18 cellular contexts compared by ENCODE assay signal in genomic region chr10:103441206-103441605, GRCh38. TPM values are rescaled to one million over a fixed set of nuclear protein-coding genes. Genes with fewer than 3 reads are reported as not detected.
DNase-seq lines count a peak whose midpoint lies in the region; ATAC-seq and TF ChIP-seq lines count a peak whose summit lies in the region.
"Had no signal": no experiment of that assay in that cellular context is flagged by ENCODE, and none has a peak within 500 bp of the region (broad histone marks: within the 10 kb centered on the region; RNA-seq: fewer than 3 reads in every experiment).

No MANE protein-coding gene starts in this region.

- no peak overlapping the region for H4K5ac ChIP-seq in IMR-90 (ENCODE audit: low read depth, low read length)
- no peak overlapping the region for H4K5ac ChIP-seq in mesendoderm (ENCODE audit: low read length)

- no peaks in the 10 kb centered on the region for H3K9me3 Mint-ChIP-seq in chondrocyte (ENCODE audit: low read depth)
- H3K9me3 Mint-ChIP-seq: CD8-positive, alpha-beta memory T cell had no signal

- H2AFZ ChIP-seq in IMR-90 (replicated peaks; ENCODE audit: low read length, poor library complexity): no peak overlapping the region
- H2AFZ ChIP-seq in osteoblast (ENCODE audit: low read length): no peak overlapping the region

- H3K9me3 ChIP-seq in IMR-90 (ENCODE audit: control insufficient read depth, insufficient read depth, low read length) (no peaks in the 10 kb centered on the region), osteoblast (ENCODE audit: low read depth, low read length) (no peaks in the 10 kb centered on the region)
- H3K9me3 ChIP-seq: BE2C, Peyer's patch had no signal

- H3K9me1 ChIP-seq in IMR-90 (ENCODE audit: insufficient read depth, low read length): no peaks in the 10 kb centered on the region; the same call in 1 of the 2 replicates

- H4K20me1 ChIP-seq in IMR-90 (ENCODE audit: insufficient read depth, low read length): 0 out of 2 replicates have a peak, but pooled peaks cover 4% of the 10 kb centered on the region
- H4K20me1 ChIP-seq in osteoblast (ENCODE audit: insufficient read depth, low read length): peaks cover 37% of the 10 kb centered on the region

- no peak overlapping the region for H2AK9ac ChIP-seq in IMR-90 (replicated peaks; ENCODE audit: low read depth, low read length, poor library complexity)

- dilution Hi-C loops in IMR-90 (cut with HindIII; ENCODE audit: low sequenced_read_pairs, unreplicated experiment): no loop called here

- H3K27ac ChIP-seq in IMR-90 (ENCODE audit: insufficient read depth, low read length) (no peak overlapping the region), osteoblast (ENCODE audit: low read depth, low read length) (peak overlapping the region; percentile 84), mesendoderm (ENCODE audit: low read depth, low read length) (no peak overlapping the region)
- H3K27ac ChIP-seq: KMS-11, Peyer's patch had no signal

- TF ChIP-seq RAD21 in IMR-90 (IDR thresholded peaks at IDR 0.05; ENCODE audit: low read length): no peak

- POLR2A ChIA-PET in IMR-90 (lab: Charles Lee; ENCODE audit: unreplicated experiment): no interaction called here

- no TSS peak for BruUV-seq in IMR-90 (replicated peaks; lab: Mats Ljungman, UMichigan)

- H4K8ac ChIP-seq in IMR-90 (ENCODE audit: low read depth in 2 of 2, low read length in 2 of 2) (no peak overlapping the region), mesendoderm (ENCODE audit: low read depth, low read length) (no peak overlapping the region)

- H3K79me2 ChIP-seq in osteoblast (ENCODE audit: insufficient read depth, low read length): peaks cover 8% of the 10 kb centered on the region
- no peaks in the 10 kb centered on the region for H3K79me2 ChIP-seq in mesendoderm (ENCODE audit: control insufficient read depth, insufficient read depth, low read length)

- no peak overlapping the region for H3K4me3 Mint-ChIP-seq in chondrocyte (ENCODE audit: unreplicated experiment)
- H3K4me3 Mint-ChIP-seq: CD8-positive, alpha-beta memory T cell had no signal

- H3K36me3 ChIP-seq in IMR-90 (ENCODE audit: control insufficient read depth, insufficient read depth, low read length): peaks cover 78% of the 10 kb centered on the region
- peaks cover 83% of the 10 kb centered on the region for H3K36me3 ChIP-seq in osteoblast (ENCODE audit: insufficient read depth, low read length)
- peaks cover 41% of the 10 kb centered on the region for H3K36me3 ChIP-seq in mesendoderm (ENCODE audit: control insufficient read depth, insufficient read depth, low read length)

- H3K4me1 ChIP-seq in IMR-90 (ENCODE audit: control insufficient read depth, insufficient read depth, low read length) (no peaks in the 10 kb centered on the region; the same call in 1 of the 2 replicates), osteoblast (ENCODE audit: insufficient read depth, low read length) (peaks cover 23% of the 10 kb centered on the region), mesendoderm (ENCODE audit: control insufficient read depth, low read depth, low read length) (no peaks in the 10 kb centered on the region)

- H3K27ac Mint-ChIP-seq in chondrocyte (ENCODE audit: unreplicated experiment): peak overlapping the region; percentile 41

- in situ Hi-C loops in IMR-90 (cut with MboI; ENCODE audit: low sequenced_read_pairs): no loop called here

- TF ChIP-seq CTCF in IMR-90 (conservative IDR thresholded peaks at IDR 0.05; ENCODE audit: low read depth, low read length) (no peak), chondrocyte (IDR thresholded peaks at IDR 0.05) (no peak), osteoblast (IDR thresholded peaks at IDR 0.05; ENCODE audit: extremely low read depth, low read depth, low read length) (no peak)

- CTCF ChIA-PET in IMR-90 (lab: Yijun Ruan, JAX): no interaction called here

- peaks cover 31% of the 10 kb centered on the region for H3K4me1 Mint-ChIP-seq in chondrocyte (ENCODE audit: low read depth)

- H3K56ac ChIP-seq in IMR-90 (ENCODE audit: extremely low read depth, insufficient read depth, low read length) (no peak overlapping the region), mesendoderm (ENCODE audit: low read length) (no peak overlapping the region)

- no peak overlapping the region for H2BK120ac ChIP-seq in IMR-90 (ENCODE audit: low read depth, low read length)
- H2BK120ac ChIP-seq in mesendoderm (ENCODE audit: low read depth, low read length): no peak overlapping the region

- H2BK5ac ChIP-seq in IMR-90 (ENCODE audit: low read depth, low read length, poor library complexity, severe bottlenecking): no peak overlapping the region
- H2BK5ac ChIP-seq in mesendoderm (ENCODE audit: low read length): no peak overlapping the region

- H3K27me3 ChIP-seq in IMR-90 (ENCODE audit: control insufficient read depth, insufficient read depth, low read length) (no peaks in the 10 kb centered on the region), osteoblast (ENCODE audit: insufficient read depth, low read length) (no peaks in the 10 kb centered on the region), mesendoderm (ENCODE audit: insufficient read depth, low read length, poor library complexity) (no peaks in the 10 kb centered on the region)
- H3K27me3 ChIP-seq: BE2C, Peyer's patch had no signal

- intact Hi-C loops in IMR-90 (cut with micrococcal nuclease): no loop called here

- H2BK20ac ChIP-seq in IMR-90 (ENCODE audit: low read depth, low read length): no peak overlapping the region

- H3K4ac ChIP-seq in IMR-90 (ENCODE audit: low read depth, low read length): no peak overlapping the region
- H3K4ac ChIP-seq in mesendoderm (ENCODE audit: low read depth, low read length): no peak overlapping the region

- H3K79me1 ChIP-seq in IMR-90 (ENCODE audit: low read depth in 1 of 2, low read length in 2 of 2) (no peaks in the 10 kb centered on the region; a peak in 1 of 4 replicates), mesendoderm (ENCODE audit: low read length) (no peaks in the 10 kb centered on the region)

- no peaks in the 10 kb centered on the region for H3K27me3 Mint-ChIP-seq in chondrocyte (ENCODE audit: low read depth)
- H3K27me3 Mint-ChIP-seq: CD8-positive, alpha-beta memory T cell had no signal

- H3K4me2 ChIP-seq in IMR-90 (ENCODE audit: low read depth, low read length): no peak overlapping the region
- H3K4me2 ChIP-seq in osteoblast (ENCODE audit: insufficient read depth, low read length): no peak overlapping the region
- no peak overlapping the region for H3K4me2 ChIP-seq in mesendoderm (ENCODE audit: low read length)
- H3K4me2 ChIP-seq: KMS-11 had no signal

- H3K36me3 Mint-ChIP-seq in chondrocyte (ENCODE audit: low read depth): peaks cover 65% of the 10 kb centered on the region

- H3K23ac ChIP-seq in IMR-90 (ENCODE audit: low read depth, low read length): no peak overlapping the region
- no peak overlapping the region for H3K23ac ChIP-seq in mesendoderm (ENCODE audit: low read length)

- no peak overlapping the region for H4K91ac ChIP-seq in IMR-90 (ENCODE audit: insufficient read depth, low read depth, low read length)

- H2AK5ac ChIP-seq in IMR-90 (ENCODE audit: low read depth, low read length) (no peak overlapping the region), mesendoderm (ENCODE audit: low read length) (no peak overlapping the region)

- H3K4me3 ChIP-seq in IMR-90 (ENCODE audit: insufficient read depth, low read depth, low read length): no peak overlapping the region
- H3K4me3 ChIP-seq in osteoblast (ENCODE audit: insufficient read depth, low read length): no peak overlapping the region
- H3K4me3 ChIP-seq in mesendoderm (ENCODE audit: low read length): no peak overlapping the region
- H3K4me3 ChIP-seq: Peyer's patch had no signal

- WGBS in IMR-90 (ENCODE audit: extremely low coverage in 2 of 2, insufficient read length in 1 of 2), 2 experiments: no CpG with 5 or more reads among the region's 8 CpGs
- WGBS in mesendoderm (ENCODE audit: extremely low coverage, insufficient coverage, low lambda C conversion rate): no CpG with 5 or more reads among the region's 8 CpGs

- H3K18ac ChIP-seq in IMR-90 (ENCODE audit: low read depth, low read length) (no peak overlapping the region), mesendoderm (ENCODE audit: low read length) (no peak overlapping the region)

- H3K9ac ChIP-seq in IMR-90 (ENCODE audit: low read depth, low read length): no peak overlapping the region
- H3K9ac ChIP-seq in mesendoderm (ENCODE audit: low read length): no peak overlapping the region
- H3K9ac ChIP-seq: KMS-11 had no signal

- DNase-seq in IMR-90: no peak
- DNase-seq in chondrocyte (ENCODE audit: low spot score): no peak
- no peak for DNase-seq in osteoblast (ENCODE audit: insufficient read length, low spot score, missing footprints)
- DNase-seq in NCI-H446 treated with DMSO at 0.1 percent for 48 hours (lab: John Stamatoyannopoulos, UW): no peak
- DNase-seq in NCI-H524 (lab: John Stamatoyannopoulos, UW): no peak
- DNase-seq in mesendoderm: no peak
- DNase-seq in DMS153 (lab: John Stamatoyannopoulos, UW): no peak
- DNase-seq: BE2C, NCI-H1092 treated with DMSO at 0.1 percent for 48 hours, NCI-H1694 treated with DMSO at 0.1 percent for 48 hours, NCI-H446, NCI-H774, Peyer's patch, SHP77 had no signal

- no peak for TF ChIP-seq POLR2A in IMR-90 (IDR thresholded peaks at IDR 0.05; ENCODE audit: low read depth, low read length)

- H2BK15ac ChIP-seq in IMR-90 (ENCODE audit: low read depth, low read length) (no peak overlapping the region), mesendoderm (replicated peaks; ENCODE audit: low read depth) (no peak overlapping the region)

- ATAC-seq in IMR-90 (ENCODE audit: low read depth): peak; percentile 42; the same call in 1 of the 2 replicates

- no peak overlapping the region for H3K14ac ChIP-seq in IMR-90 (replicated peaks; ENCODE audit: low read depth, low read length)

RNA-seq across cellular contexts. Expression of gene CALHM2, which starts 11.0 kb away (rescaled TPM):
- total RNA-seq in IMR-90 (2012; rRNA removed): 2.2 and 2.5 TPM in 2 replicates
- polyA plus RNA-seq in IMR-90 (2012; rRNA removed): 7.9 and 9.0 TPM in 2 replicates
- 7.2 and 13.4 TPM in 2 replicates for polyA plus RNA-seq in IMR-90 (2012; cell fraction: cytosol; rRNA removed)
- 7.4 and 12.8 TPM in 2 replicates for polyA plus RNA-seq in IMR-90 (2012; cell fraction: nucleus; rRNA removed; ENCODE audit: low replicate concordance)
- 1.3 to 10.9 TPM (median 9.9 TPM) in 3 replicates for total RNA-seq in chondrocyte
- 54.6 and 56.3 TPM in 2 replicates for total RNA-seq in osteoblast
- 1.8 TPM for polyA plus RNA-seq in mesendoderm (2013, experiment 1 of 2)
- polyA plus RNA-seq in mesendoderm (2013, experiment 2 of 2): 1.8 TPM

RNA-seq across cellular contexts. Expression of gene CALHM1, which starts 17.5 kb away (rescaled TPM):
- total RNA-seq in IMR-90 (2012; rRNA removed): not detected in 2 replicates
- not detected in 2 replicates for polyA plus RNA-seq in IMR-90 (2012; rRNA removed)
- not detected in 2 replicates for polyA plus RNA-seq in IMR-90 (2012; cell fraction: cytosol; rRNA removed)
- polyA plus RNA-seq in IMR-90 (2012; cell fraction: nucleus; rRNA removed; ENCODE audit: low replicate concordance): not detected in 2 replicates
- total RNA-seq in chondrocyte: not detected in 3 replicates
- not detected in 2 replicates for total RNA-seq in osteoblast
- 0.07 TPM for polyA plus RNA-seq in mesendoderm (2013, experiment 1 of 2)
- 0.08 TPM for polyA plus RNA-seq in mesendoderm (2013, experiment 2 of 2)
- total RNA-seq: CD8-positive, alpha-beta memory T cell; MCF 10A had no signal
- polyA plus RNA-seq: AG04450; CD8-positive, alpha-beta memory T cell had no signal

RNA-seq across cellular contexts. Expression of gene CALHM3, which starts 37.8 kb away (rescaled TPM):
- total RNA-seq in IMR-90 (2012; rRNA removed) (not detected in 2 replicates), chondrocyte (not detected in 3 replicates), osteoblast (not detected in 2 replicates)
- not detected in 2 replicates for polyA plus RNA-seq in IMR-90 (2012; rRNA removed)
- not detected in 2 replicates for polyA plus RNA-seq in IMR-90 (2012; cell fraction: cytosol; rRNA removed)
- not detected in 2 replicates for polyA plus RNA-seq in IMR-90 (2012; cell fraction: nucleus; rRNA removed; ENCODE audit: low replicate concordance)
- 0.18 TPM for polyA plus RNA-seq in mesendoderm (2013, experiment 1 of 2)
- polyA plus RNA-seq in mesendoderm (2013, experiment 2 of 2): 0.21 TPM
- total RNA-seq: CD8-positive, alpha-beta memory T cell; MCF 10A; Peyer's patch had no signal
- polyA plus RNA-seq: AG04450; CD8-positive, alpha-beta memory T cell had no signal

RNA-seq across cellular contexts. Expression of gene PDCD11, which starts 44.8 kb away (rescaled TPM):
- total RNA-seq in IMR-90 (2012; rRNA removed): 49.7 and 56.8 TPM in 2 replicates
- 20.0 and 20.4 TPM in 2 replicates for polyA plus RNA-seq in IMR-90 (2012; rRNA removed)
- 8.1 and 9.3 TPM in 2 replicates for polyA plus RNA-seq in IMR-90 (2012; cell fraction: cytosol; rRNA removed)
- 52.7 and 65.9 TPM in 2 replicates for polyA plus RNA-seq in IMR-90 (2012; cell fraction: nucleus; rRNA removed; ENCODE audit: low replicate concordance)
- total RNA-seq in chondrocyte: 24.7 to 33.0 TPM (median 27.9 TPM) in 3 replicates
- total RNA-seq in osteoblast: 18.8 and 19.2 TPM in 2 replicates
- 32.2 TPM for polyA plus RNA-seq in mesendoderm (2013, experiment 1 of 2)
- polyA plus RNA-seq in mesendoderm (2013, experiment 2 of 2): 32.3 TPM

RNA-seq across cellular contexts. Expression of gene ATP5MK, which starts 44.9 kb away (rescaled TPM):
- total RNA-seq in IMR-90 (2012; rRNA removed) (101 and 128 TPM in 2 replicates), chondrocyte (297 to 326 TPM (median 299 TPM) in 3 replicates), osteoblast (145 and 163 TPM in 2 replicates)
- polyA plus RNA-seq in IMR-90 (2012; rRNA removed): 73.4 and 89.8 TPM in 2 replicates
- polyA plus RNA-seq in IMR-90 (2012; cell fraction: cytosol; rRNA removed): 197 and 1,142 TPM in 2 replicates
- polyA plus RNA-seq in IMR-90 (2012; cell fraction: nucleus; rRNA removed; ENCODE audit: low replicate concordance): 18.2 and 129 TPM in 2 replicates
- 889 TPM for polyA plus RNA-seq in mesendoderm (2013, experiment 1 of 2)
- polyA plus RNA-seq in mesendoderm (2013, experiment 2 of 2): 914 TPM
